In the genomic region with DNA sequence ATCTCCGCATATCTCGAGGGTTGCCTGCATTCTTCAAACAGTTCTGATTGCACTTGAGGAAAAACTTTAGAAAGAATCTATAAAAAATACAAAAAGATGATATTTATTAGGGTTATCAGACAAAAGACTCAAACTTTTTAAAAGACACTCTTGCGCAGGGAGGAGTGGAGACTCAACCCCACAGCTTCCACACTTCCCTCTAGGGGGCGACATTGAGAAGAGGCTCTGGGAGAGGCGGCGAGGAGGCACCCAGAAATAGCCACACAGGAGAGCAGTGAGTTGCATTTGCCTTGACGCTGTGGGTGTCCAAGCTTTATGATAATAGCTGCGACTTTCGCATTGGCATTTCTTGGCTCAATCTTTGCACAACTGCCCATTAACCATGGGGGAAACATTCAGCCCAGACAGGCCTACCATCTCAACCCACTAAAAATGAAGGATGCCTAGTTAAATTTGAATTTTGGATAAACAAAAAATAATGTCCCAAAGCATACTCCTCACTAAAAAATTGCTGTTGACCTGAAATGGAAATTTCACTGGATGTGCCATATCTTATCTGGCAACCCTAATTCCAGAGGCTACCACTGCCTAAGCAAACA, we compare ENCODE assay signal across 8 cellular contexts.
DNase-seq lines count a peak whose midpoint lies in the region; ATAC-seq and TF ChIP-seq lines count a peak whose summit lies in the region.

No MANE protein-coding gene starts in this region.

- H2AFZ ChIP-seq in H9 (ENCODE audit: low read length): no peak overlapping the region

- H3K27me3 ChIP-seq in H9 (ENCODE audit: insufficient read depth, low read length): no peaks in the 10 kb centered on the region
- no peaks in the 10 kb centered on the region for H3K27me3 ChIP-seq in upper lobe of right lung

- H3K79me2 ChIP-seq in H9 (ENCODE audit: insufficient read depth, low read length): no peaks in the 10 kb centered on the region

- TF ChIP-seq POLR2A in GM18505 (IDR thresholded peaks at IDR 0.05; ENCODE audit: borderline replicate concordance, extremely low read depth, insufficient read depth, insufficient read length): no peak

- TF ChIP-seq CTCF in H9 (conservative IDR thresholded peaks at IDR 0.05) (peak; percentile 87), upper lobe of right lung (IDR thresholded peaks at IDR 0.05) (peak; percentile 53)

- H2BK5ac ChIP-seq in H9 (ENCODE audit: insufficient read length, low read length): no peak overlapping the region

- H3K4me3 Mint-ChIP-seq in H9: no peak overlapping the region
- H3K4me3 Mint-ChIP-seq in immature natural killer cell: no peak overlapping the region

- no peaks in the 10 kb centered on the region for H3K23me2 ChIP-seq in H9 (ENCODE audit: insufficient read length, low read depth, low read length, poor library complexity, severe bottlenecking)

- no peak overlapping the region for H4K8ac ChIP-seq in H9 (replicated peaks; ENCODE audit: insufficient read length, low read depth, low read length)

- H3K36me3 Mint-ChIP-seq in H9 (ENCODE audit: insufficient read depth in 1 of 3, low read depth in 3 of 3): no peaks in the 10 kb centered on the region
- H3K36me3 Mint-ChIP-seq in immature natural killer cell: no peaks in the 10 kb centered on the region

- intact Hi-C loops in upper lobe of right lung (cut with DNase I): no loop called here

- no peak overlapping the region for H3K23ac ChIP-seq in H9 (ENCODE audit: insufficient read length, low read depth, low read length)

- no peaks in the 10 kb centered on the region for H3K36me3 ChIP-seq in upper lobe of right lung

- H3K27ac Mint-ChIP-seq in H9: no peak overlapping the region
- H3K27ac Mint-ChIP-seq in immature natural killer cell: no peak overlapping the region

- no peak overlapping the region for H2AK5ac ChIP-seq in H9 (ENCODE audit: insufficient read length, low read length)

- no peaks in the 10 kb centered on the region for H3K9me3 Mint-ChIP-seq in H9
- no peaks in the 10 kb centered on the region for H3K9me3 Mint-ChIP-seq in immature natural killer cell

- no peak overlapping the region for H2BK20ac ChIP-seq in H9 (ENCODE audit: low read depth, low read length, poor library complexity, severe bottlenecking)

- H2BK15ac ChIP-seq in H9 (ENCODE audit: low read depth, low read length): no peak overlapping the region

- H3K14ac ChIP-seq in H9 (ENCODE audit: insufficient read depth, low read length): no peak overlapping the region

- no peak overlapping the region for H4K5ac ChIP-seq in H9 (ENCODE audit: insufficient read length, low read depth, low read length)

- no peak overlapping the region for H3K4ac ChIP-seq in H9 (ENCODE audit: low read depth, low read length)

- no peak overlapping the region for H3K56ac ChIP-seq in H9 (ENCODE audit: insufficient read length, low read depth, low read length)

- no peaks in the 10 kb centered on the region for H3K9me3 ChIP-seq in H9 (ENCODE audit: control insufficient read depth, low read depth, low read length)
- H3K9me3 ChIP-seq in upper lobe of right lung: no peaks in the 10 kb centered on the region

- peak; percentile 17 to 30 for DNase-seq in AML-193 (lab: John Stamatoyannopoulos, UW)
- DNase-seq in H9: peak; percentile 65
- DNase-seq in activated CD4-positive, alpha-beta T cell treated with anti-CD3 and anti-CD28 coated beads for 48 hours: peak; percentile 66
- DNase-seq in immature natural killer cell: peak; percentile 17 to 39 (median 22)
- DNase-seq in upper lobe of right lung: no peak
- DNase-seq in globus pallidus (ENCODE audit: low spot score): no peak

- no CpG with 5 or more reads among the region's 9 CpGs for WGBS in H9 (ENCODE audit: extremely low coverage, insufficient read length, low lambda C conversion rate)

- no peak overlapping the region for H3K4me2 ChIP-seq in H9 (ENCODE audit: insufficient read depth, insufficient read length, low read length)

- ATAC-seq in upper lobe of right lung (peak; percentile 67), GM18505 (IDR thresholded peaks at IDR 0.05; ENCODE audit: unreplicated experiment) (no peak), HG03565 (IDR thresholded peaks at IDR 0.05; ENCODE audit: unreplicated experiment) (no peak)

- no peak overlapping the region for H4K91ac ChIP-seq in H9 (ENCODE audit: insufficient read length, low read depth, low read length)

- H3K4me1 Mint-ChIP-seq in H9 (peaks cover 4 to 7% of the 10 kb centered on the region in 2 experiments; a peak in 3 of 4 replicates), immature natural killer cell (no peaks in the 10 kb centered on the region)

- H3K9ac ChIP-seq in H9 (ENCODE audit: extremely low read depth, insufficient read length, low read length): no peak overlapping the region

- H3K4me1 ChIP-seq in H9 (ENCODE audit: insufficient read depth, low read length) (no peaks in the 10 kb centered on the region), upper lobe of right lung (no peaks in the 10 kb centered on the region)

- H3K27ac ChIP-seq in H9 (ENCODE audit: insufficient read length, low read depth, low read length) (no peak overlapping the region), upper lobe of right lung (no peak overlapping the region)

- H3K18ac ChIP-seq in H9 (ENCODE audit: insufficient read length, low read depth, low read length): no peak overlapping the region

- no peak overlapping the region for H2BK120ac ChIP-seq in H9 (ENCODE audit: low read depth, low read length, poor library complexity, severe bottlenecking)

- H3K4me3 ChIP-seq in upper lobe of right lung: no peak overlapping the region

- H3K79me1 ChIP-seq in H9 (ENCODE audit: insufficient read depth, low read depth, low read length, poor library complexity, severe bottlenecking): no peaks in the 10 kb centered on the region

- no peak overlapping the region for H3T11ph ChIP-seq in H9 (ENCODE audit: low read length)

- H4K20me1 ChIP-seq in H9 (ENCODE audit: control insufficient read depth, insufficient read depth, insufficient read length): no peaks in the 10 kb centered on the region

- no peak overlapping the region for H2BK12ac ChIP-seq in H9 (ENCODE audit: insufficient read length, low read depth, low read length)

- H3K27me3 Mint-ChIP-seq in H9 (ENCODE audit: low read depth) (peaks cover 15% of the 10 kb centered on the region), immature natural killer cell (ENCODE audit: low read depth in 3 of 3) (peaks cover 1 to 7% (median 2%) of the 10 kb centered on the region in 3 donors)

Comparison
In these comparisons a context has a peak if more than half of its experiments do, and no peak if none do; other contexts are left out.
1. DNase-seq: peak in AML-193 (2 of 2), H9 (single experiment), activated CD4-positive, alpha-beta T cell treated with anti-CD3 and anti-CD28 coated beads for 48 hours (single experiment) and immature natural killer cell (3 of 3); none in upper lobe of right lung (single experiment) and globus pallidus (single experiment).